ENCODE assay signal across 34 cellular contexts in genomic region chr12:16297521-16297920, GRCh38. TPM values are rescaled to one million over a fixed set of nuclear protein-coding genes. Genes with fewer than 3 reads are reported as not detected.
"Had no signal": no experiment of that assay in that cellular context is flagged by ENCODE, and none has a peak within 500 bp of the region (broad histone marks: within the 10 kb centered on the region; RNA-seq: fewer than 3 reads in every experiment).

No MANE protein-coding gene starts in this region.

- H3K9me3 Mint-ChIP-seq: activated B cell treated with CpG ODN at 0.5 μM for 24 hours; activated CD8-positive, alpha-beta T cell treated with anti-CD3 and anti-CD28 coated beads for 36 hours; brain had no signal

- H3K4me1 ChIP-seq: breast epithelium, colonic mucosa, esophagus muscularis mucosa, foreskin keratinocyte, gastrocnemius medialis had no signal

- H3K36me3 ChIP-seq: breast epithelium, cardiac muscle cell, colonic mucosa, esophagus muscularis mucosa, gastrocnemius medialis, WERI-Rb-1 had no signal

- H3K4me3 Mint-ChIP-seq: activated B cell treated with CpG ODN at 0.5 μM for 24 hours; activated CD8-positive, alpha-beta T cell treated with anti-CD3 and anti-CD28 coated beads for 36 hours; activated naive CD8-positive, alpha-beta T cell; activated T-cell treated with anti-CD3 and anti-CD28 coated beads, Interleukin-2, amount 50 U/mL, for 4 hours; activated T-helper 17 cell treated with anti-CD3 and anti-CD28 coated beads, Interleukin-2, amount 50 U/mL, for 72 hours; brain; T-helper 17 cell; T-helper 2 cell treated with Interferon-gamma antibody and Interleukin-4, amounts not matched to agents 5 μg/mL and 100 μg/mL, for 36 hours had no signal

- H3K27me3 Mint-ChIP-seq: activated B cell treated with CpG ODN at 0.5 μM for 24 hours; activated CD8-positive, alpha-beta T cell treated with anti-CD3 and anti-CD28 coated beads for 36 hours; activated naive CD8-positive, alpha-beta T cell; activated T-helper 17 cell treated with anti-CD3 and anti-CD28 coated beads, Interleukin-2, amount 50 U/mL, for 72 hours; brain; T-helper 17 cell had no signal

- H3K27me3 ChIP-seq: breast epithelium, cardiac muscle cell, colonic mucosa, esophagus muscularis mucosa, foreskin keratinocyte, gastrocnemius medialis had no signal

- DNase-seq: activated B cell treated with CpG ODN at 0.5 μM for 24 hours; activated CD4-positive, alpha-beta T cell treated with anti-CD3 and anti-CD28 coated beads for 48 hours; activated CD4-positive, alpha-beta T cell treated with anti-CD3 and anti-CD28 coated beads, Interleukin-2, amount 50 U/mL, for 1 hour; activated CD4-positive, alpha-beta T cell treated with anti-CD3 and anti-CD28 coated beads, Interleukin-2, amount 50 U/mL, for 48 hours; activated CD8-positive, alpha-beta memory T cell treated with anti-CD3 and anti-CD28 coated beads for 24 hours; activated CD8-positive, alpha-beta T cell treated with anti-CD3 and anti-CD28 coated beads for 36 hours; activated effector memory CD4-positive, alpha-beta T cell treated with Interleukin-2 at 50 U/mL for 16 hours; activated gamma-delta T cell treated with Interleukin-2 at 50 U/mL for 16 hours; activated naive CD4-positive, alpha-beta T cell treated with anti-CD3 and anti-CD28 coated beads, Interleukin-2, amount 50 U/mL, for 16 hours; activated naive CD4-positive, alpha-beta T cell treated with Interleukin-2 at 50 U/mL for 16 hours; activated T-cell treated with anti-CD3 and anti-CD28 coated beads, Interleukin-2, amount 50 U/mL, for 4 hours; amniotic stem cell; anterior cingulate cortex; central memory CD4-positive, alpha-beta T cell; cerebellar nuclear complex; colonic mucosa; effector CD8-positive, alpha-beta T cell; erythroblast; foreskin keratinocyte; gastrocnemius medialis; T-helper 1 cell; T-helper 17 cell; T1000; WERI-Rb-1 had no signal

- H3K27ac Mint-ChIP-seq: activated B cell treated with CpG ODN at 0.5 μM for 24 hours; activated CD8-positive, alpha-beta T cell treated with anti-CD3 and anti-CD28 coated beads for 36 hours; activated naive CD8-positive, alpha-beta T cell; activated T-helper 17 cell treated with anti-CD3 and anti-CD28 coated beads, Interleukin-2, amount 50 U/mL, for 72 hours; brain; T-helper 17 cell; T-helper 2 cell treated with Interferon-gamma antibody and Interleukin-4, amounts not matched to agents 5 μg/mL and 100 μg/mL, for 36 hours had no signal

- H3K4me1 Mint-ChIP-seq: activated B cell treated with CpG ODN at 0.5 μM for 24 hours; activated T-helper 17 cell treated with anti-CD3 and anti-CD28 coated beads, Interleukin-2, amount 50 U/mL, for 72 hours; brain; T-helper 17 cell had no signal

- ATAC-seq: activated CD4-positive, CD25-positive, alpha-beta regulatory T cell treated with anti-CD3 and anti-CD28 coated beads, Interleukin-2, amount 50 U/mL, for 24 hours; activated CD8-positive, alpha-beta T cell treated with anti-CD3 and anti-CD28 coated beads for 36 hours; activated T-cell treated with anti-CD3 and anti-CD28 coated beads, Interleukin-2, amount 50 U/mL, for 4 hours; activated T-helper 17 cell treated with anti-CD3 and anti-CD28 coated beads, Interleukin-2, amount 50 U/mL, for 72 hours; foreskin keratinocyte; gastrocnemius medialis; T-helper 17 cell had no signal

- H3K36me3 Mint-ChIP-seq: activated naive CD8-positive, alpha-beta T cell; brain had no signal

- H3K9me3 ChIP-seq: breast epithelium, colonic mucosa, esophagus muscularis mucosa, gastrocnemius medialis had no signal

- H3K4me3 ChIP-seq: breast epithelium, cardiac muscle cell, colonic mucosa, esophagus muscularis mucosa, gastrocnemius medialis had no signal

- H3K27ac ChIP-seq: breast epithelium, cardiac muscle cell, colonic mucosa, esophagus muscularis mucosa, foreskin keratinocyte, gastrocnemius medialis, WERI-Rb-1 had no signal

RNA-seq across cellular contexts. Expression of gene SLC15A5, which starts 20.0 kb away (rescaled TPM):
- total RNA-seq: activated B cell treated with CpG ODN at 0.5 μM for 24 hours; activated CD8-positive, alpha-beta T cell treated with anti-CD3 and anti-CD28 coated beads for 36 hours; activated T-cell treated with anti-CD3 and anti-CD28 coated beads, Interleukin-2, amount 50 U/mL, for 4 hours; activated T-helper 17 cell treated with anti-CD3 and anti-CD28 coated beads, Interleukin-2, amount 50 U/mL, for 72 hours; breast epithelium; cardiac muscle cell; colonic mucosa; dermis microvascular lymphatic vessel endothelial cell; esophagus muscularis mucosa; foreskin keratinocyte; gastrocnemius medialis; T-helper 17 cell had no signal
- polyA plus RNA-seq: adipose tissue, cardiac muscle cell, foreskin keratinocyte had no signal

RNA-seq across cellular contexts. Expression of gene MGST1, which starts 49.9 kb away (rescaled TPM):
- total RNA-seq: activated B cell treated with CpG ODN at 0.5 μM for 24 hours; activated CD8-positive, alpha-beta T cell treated with anti-CD3 and anti-CD28 coated beads for 36 hours; activated T-helper 17 cell treated with anti-CD3 and anti-CD28 coated beads, Interleukin-2, amount 50 U/mL, for 72 hours had no signal
